In genomic region chr6:157982580-157983438, GRCh38 we compare ENCODE assay signal across 1 cellular context.
TF ChIP-seq lines count a peak whose summit lies in the region.

No MANE protein-coding gene starts in this region.

TF ChIP-seq in HepG2, 621 proteins besides CTCF, POLR2A, EP300 and RAD21 (continued from another document and continues in another):
- TF ChIP-seq, protein P1, sequence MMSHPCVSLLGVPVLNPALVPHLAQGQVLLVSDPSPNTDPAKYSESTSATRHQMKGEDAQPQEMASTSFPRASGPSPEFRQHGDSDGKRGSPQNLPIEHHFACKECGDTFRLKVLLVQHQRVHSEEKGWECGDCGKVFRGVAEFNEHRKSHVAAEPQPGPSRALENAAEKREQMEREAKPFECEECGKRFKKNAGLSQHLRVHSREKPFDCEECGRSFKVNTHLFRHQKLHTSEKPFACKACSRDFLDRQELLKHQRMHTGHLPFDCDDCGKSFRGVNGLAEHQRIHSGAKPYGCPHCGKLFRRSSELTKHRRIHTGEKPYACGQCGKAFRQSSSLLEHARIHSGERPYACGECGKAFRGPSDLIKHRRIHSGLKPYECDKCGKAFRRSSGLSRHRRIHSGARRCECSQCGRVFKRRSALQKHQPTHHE (CRISPR knock-in tag; IDR thresholded peaks at IDR 0.05; ENCODE audit: borderline replicate concordance): no peak
- TF ChIP-seq ZNF138 (CRISPR knock-in tag; IDR thresholded peaks at IDR 0.05; ENCODE audit: low read depth): no peak
- TF ChIP-seq ZSCAN29 (CRISPR knock-in tag; conservative IDR thresholded peaks at IDR 0.05): 0 out of 2 replicates have a peak, but pooled peaks have one; percentile 65
- no peak for TF ChIP-seq ZNF775 (CRISPR knock-in tag; IDR thresholded peaks at IDR 0.05; ENCODE audit: borderline replicate concordance)
- 0 out of 2 replicates have a peak, but pooled peaks have one; percentile 19 for TF ChIP-seq ARHGAP35 (CRISPR knock-in tag; IDR thresholded peaks at IDR 0.05; ENCODE audit: borderline replicate concordance)
- peak; percentile 20; the same call in 1 of the 2 replicates for TF ChIP-seq TARDBP (CRISPR knock-in tag; IDR thresholded peaks at IDR 0.05)
- peak; percentile 82; the same call in 1 of the 2 replicates for TF ChIP-seq ZNF337 (CRISPR knock-in tag; IDR thresholded peaks at IDR 0.05; ENCODE audit: borderline replicate concordance, low read depth)
- peak; percentile 78; the same call in 1 of the 2 replicates for TF ChIP-seq ZIK1 (CRISPR knock-in tag; IDR thresholded peaks at IDR 0.05; ENCODE audit: borderline replicate concordance, low read depth)
- no peak for TF ChIP-seq ZNF569 (CRISPR knock-in tag; IDR thresholded peaks at IDR 0.05; ENCODE audit: borderline replicate concordance)
- 0 out of 2 replicates have a peak, but pooled peaks have one; percentile 50 for TF ChIP-seq ZMYM2 (CRISPR knock-in tag; IDR thresholded peaks at IDR 0.05)
- no peak for TF ChIP-seq HNF1A (IDR thresholded peaks at IDR 0.05; ENCODE audit: low read depth)
- TF ChIP-seq HNF1A (CRISPR knock-in tag; IDR thresholded peaks at IDR 0.05; ENCODE audit: borderline replicate concordance): 0 out of 2 replicates have a peak, but pooled peaks have one; percentile 23
- peak; percentile 64; the same call in 1 of the 2 replicates for TF ChIP-seq ZNF501 (CRISPR knock-in tag; IDR thresholded peaks at IDR 0.05)
- peak; percentile 42; the same call in 1 of the 2 replicates for TF ChIP-seq TGIF2 (CRISPR knock-in tag; IDR thresholded peaks at IDR 0.05)
- no peak for TF ChIP-seq ZNF256 (CRISPR knock-in tag; conservative IDR thresholded peaks at IDR 0.05)
- TF ChIP-seq ZNF512B (CRISPR knock-in tag; IDR thresholded peaks at IDR 0.05; ENCODE audit: borderline replicate concordance): no peak; the same call in 1 of the 2 replicates
- TF ChIP-seq SSRP1 (CRISPR knock-in tag; IDR thresholded peaks at IDR 0.05): no peak
- no peak for TF ChIP-seq EED (CRISPR knock-in tag; IDR thresholded peaks at IDR 0.05)
- no peak for TF ChIP-seq ZNF251 (CRISPR knock-in tag; IDR thresholded peaks at IDR 0.05)
- no peak for TF ChIP-seq ZNF451 (CRISPR knock-in tag; IDR thresholded peaks at IDR 0.05)
- TF ChIP-seq KDM4B (CRISPR knock-in tag; IDR thresholded peaks at IDR 0.05): no peak
- peak; percentile 78; the same call in 1 of the 3 replicates for TF ChIP-seq MXI1 (IDR thresholded peaks at IDR 0.05; ENCODE audit: borderline replicate concordance, low read depth, low read length)
- TF ChIP-seq RXRB (CRISPR knock-in tag; IDR thresholded peaks at IDR 0.05; ENCODE audit: borderline replicate concordance): peak; percentile 42; the same call in 1 of the 2 replicates
- TF ChIP-seq ZNF609 (CRISPR knock-in tag; IDR thresholded peaks at IDR 0.05; ENCODE audit: borderline replicate concordance): peak; percentile 45; the same call in 1 of the 2 replicates
- no peak; the same call in 1 of the 2 replicates for TF ChIP-seq GABPB1 (CRISPR knock-in tag; IDR thresholded peaks at IDR 0.05)
- TF ChIP-seq FOXK2 (IDR thresholded peaks at IDR 0.05): no peak
- no peak for TF ChIP-seq CERS6 (CRISPR knock-in tag; IDR thresholded peaks at IDR 0.05)
- TF ChIP-seq KDM1A (CRISPR knock-in tag; IDR thresholded peaks at IDR 0.05): peak; percentile 99
- no peak for TF ChIP-seq HMGA1 (CRISPR knock-in tag; conservative IDR thresholded peaks at IDR 0.05)
- TF ChIP-seq ZNF629 (CRISPR knock-in tag; conservative IDR thresholded peaks at IDR 0.05): peak; percentile 100
- no peak for TF ChIP-seq SRSF1 (optimal IDR thresholded peaks at IDR 0.05; ENCODE audit: low read depth, low read length)
- TF ChIP-seq RBFOX2 (IDR thresholded peaks at IDR 0.05; ENCODE audit: low read depth, low read length): 0 out of 2 replicates have a peak, but pooled peaks have one; percentile 35
- TF ChIP-seq, protein P2, sequence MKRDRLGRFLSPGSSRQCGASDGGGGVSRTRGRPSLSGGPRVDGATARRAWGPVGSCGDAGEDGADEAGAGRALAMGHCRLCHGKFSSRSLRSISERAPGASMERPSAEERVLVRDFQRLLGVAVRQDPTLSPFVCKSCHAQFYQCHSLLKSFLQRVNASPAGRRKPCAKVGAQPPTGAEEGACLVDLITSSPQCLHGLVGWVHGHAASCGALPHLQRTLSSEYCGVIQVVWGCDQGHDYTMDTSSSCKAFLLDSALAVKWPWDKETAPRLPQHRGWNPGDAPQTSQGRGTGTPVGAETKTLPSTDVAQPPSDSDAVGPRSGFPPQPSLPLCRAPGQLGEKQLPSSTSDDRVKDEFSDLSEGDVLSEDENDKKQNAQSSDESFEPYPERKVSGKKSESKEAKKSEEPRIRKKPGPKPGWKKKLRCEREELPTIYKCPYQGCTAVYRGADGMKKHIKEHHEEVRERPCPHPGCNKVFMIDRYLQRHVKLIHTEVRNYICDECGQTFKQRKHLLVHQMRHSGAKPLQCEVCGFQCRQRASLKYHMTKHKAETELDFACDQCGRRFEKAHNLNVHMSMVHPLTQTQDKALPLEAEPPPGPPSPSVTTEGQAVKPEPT (CRISPR knock-in tag; IDR thresholded peaks at IDR 0.05; ENCODE audit: low read depth): 0 out of 2 replicates have a peak, but pooled peaks have one; percentile 59
- 0 out of 2 replicates have a peak, but pooled peaks have one; percentile 13 for TF ChIP-seq MEF2D (CRISPR knock-in tag; IDR thresholded peaks at IDR 0.05)
- TF ChIP-seq KAT7 (CRISPR knock-in tag; IDR thresholded peaks at IDR 0.05; ENCODE audit: borderline replicate concordance): peak; percentile 87
- peak; percentile 91 for TF ChIP-seq KMT2A (CRISPR knock-in tag; IDR thresholded peaks at IDR 0.05)
- no peak for TF ChIP-seq PRDM15 (CRISPR knock-in tag; IDR thresholded peaks at IDR 0.05)
- TF ChIP-seq, protein P3, sequence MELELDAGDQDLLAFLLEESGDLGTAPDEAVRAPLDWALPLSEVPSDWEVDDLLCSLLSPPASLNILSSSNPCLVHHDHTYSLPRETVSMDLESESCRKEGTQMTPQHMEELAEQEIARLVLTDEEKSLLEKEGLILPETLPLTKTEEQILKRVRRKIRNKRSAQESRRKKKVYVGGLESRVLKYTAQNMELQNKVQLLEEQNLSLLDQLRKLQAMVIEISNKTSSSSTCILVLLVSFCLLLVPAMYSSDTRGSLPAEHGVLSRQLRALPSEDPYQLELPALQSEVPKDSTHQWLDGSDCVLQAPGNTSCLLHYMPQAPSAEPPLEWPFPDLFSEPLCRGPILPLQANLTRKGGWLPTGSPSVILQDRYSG (CRISPR knock-in tag; IDR thresholded peaks at IDR 0.05): no peak
- TF ChIP-seq ZBTB20 (CRISPR knock-in tag; IDR thresholded peaks at IDR 0.05; ENCODE audit: borderline replicate concordance, low read depth): peak; percentile 54; the same call in 1 of the 2 replicates
